In genomic region chr19:47613165-47614146, GRCh38 we compare ENCODE assay signal across 1 cellular context.
TF ChIP-seq lines count a peak whose summit lies in the region.

No MANE protein-coding gene starts in this region.

TF ChIP-seq in K562, 482 proteins besides CTCF, POLR2A, EP300 and RAD21 (continued from another document):
- peak in 1 of 3 experiments; percentile 24 for TF ChIP-seq YY1 (IDR thresholded peaks at IDR 0.05; ENCODE audit: borderline replicate concordance in 1 of 3, control insufficient read depth in 1 of 3, extremely low read depth in 1 of 3, insufficient read depth in 3 of 3, insufficient read length in 1 of 3, insufficient replicate concordance in 2 of 3, low read depth in 1 of 3, low read length in 2 of 3)
- no peak for TF ChIP-seq ZNF408 (CRISPR knock-in tag; IDR thresholded peaks at IDR 0.05; ENCODE audit: low read depth)
- TF ChIP-seq MTA1 (IDR thresholded peaks at IDR 0.05; ENCODE audit: borderline replicate concordance): peak; percentile 55; the same call in 1 of the 2 replicates
- TF ChIP-seq FOXJ3 (CRISPR knock-in tag; IDR thresholded peaks at IDR 0.05): no peak
- TF ChIP-seq DLX4 (CRISPR knock-in tag; IDR thresholded peaks at IDR 0.05): no peak
- no peak for TF ChIP-seq E2F3 (CRISPR knock-in tag; IDR thresholded peaks at IDR 0.05)
- TF ChIP-seq NKRF (IDR thresholded peaks at IDR 0.05; ENCODE audit: borderline replicate concordance): no peak
- TF ChIP-seq ILF3 (IDR thresholded peaks at IDR 0.05; ENCODE audit: borderline replicate concordance): no peak
- TF ChIP-seq ZBTB26 (CRISPR knock-in tag; IDR thresholded peaks at IDR 0.05): no peak
- TF ChIP-seq CAMTA2 (CRISPR knock-in tag; conservative IDR thresholded peaks at IDR 0.05): no peak
- no peak for TF ChIP-seq BCLAF1 (IDR thresholded peaks at IDR 0.05; ENCODE audit: borderline replicate concordance in 1 of 2, control insufficient read depth in 1 of 2, low read depth in 2 of 2, low read length in 1 of 2)
- TF ChIP-seq ZBTB33 (CRISPR knock-in tag; IDR thresholded peaks at IDR 0.05): peak; percentile 59; the same call in 1 of the 2 replicates
- no peak for TF ChIP-seq DIDO1 (tag; IDR thresholded peaks at IDR 0.05; ENCODE audit: low read depth)
- no peak for TF ChIP-seq ZBTB40 (IDR thresholded peaks at IDR 0.05)
- no peak for TF ChIP-seq ZBTB40 (CRISPR knock-in tag; IDR thresholded peaks at IDR 0.05)
- TF ChIP-seq ZKSCAN1 (IDR thresholded peaks at IDR 0.05; ENCODE audit: low read depth, low read length): peak; percentile 81; the same call in 1 of the 2 replicates
- TF ChIP-seq SRSF1 (IDR thresholded peaks at IDR 0.05; ENCODE audit: low read depth, low read length): no peak
- no peak for TF ChIP-seq SP2 (IDR thresholded peaks at IDR 0.05; ENCODE audit: extremely low read depth, low read depth, low read length, poor library complexity, severe bottlenecking)
- TF ChIP-seq ESRRB (CRISPR knock-in tag; IDR thresholded peaks at IDR 0.05; ENCODE audit: borderline replicate concordance): no peak
- TF ChIP-seq BCOR (IDR thresholded peaks at IDR 0.05): no peak
- TF ChIP-seq ZNF174 (CRISPR knock-in tag; IDR thresholded peaks at IDR 0.05): no peak
- TF ChIP-seq IRF9 (tag; IDR thresholded peaks at IDR 0.05): no peak
